ENCODE assay signal across 13 cellular contexts in the genomic region with DNA sequence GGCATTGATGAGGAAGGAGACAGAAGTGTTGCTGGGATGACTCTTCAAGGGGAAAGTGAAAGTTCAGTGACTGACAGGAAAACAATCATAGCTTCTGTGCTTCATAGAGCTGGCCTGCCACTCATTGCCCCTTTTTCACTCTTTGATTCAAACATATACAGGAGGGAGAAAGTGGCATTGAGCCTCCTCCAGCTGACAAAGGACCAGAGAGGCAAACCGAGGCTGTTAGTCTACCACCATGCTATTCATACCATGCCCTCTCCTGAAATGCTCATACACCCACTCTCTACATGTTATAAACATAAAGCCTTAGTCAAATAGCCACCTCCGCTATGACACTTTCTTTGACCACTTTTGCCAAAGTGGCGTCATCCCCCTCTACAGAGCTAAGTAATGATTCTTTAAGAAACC.
A peak's percentile ranks its signal among the peaks of the same experiment; 100 is the strongest.
DNase-seq lines count a peak whose midpoint lies in the region; ATAC-seq and TF ChIP-seq lines count a peak whose summit lies in the region.
"Had no signal": no experiment of that assay in that cellular context is flagged by ENCODE, and none has a peak within 500 bp of the region (broad histone marks: within the 10 kb centered on the region; RNA-seq: fewer than 3 reads in every experiment).

No MANE protein-coding gene starts in this region.

- no peaks in the 10 kb centered on the region for H3K36me3 Mint-ChIP-seq in activated CD4-positive, alpha-beta memory T cell treated with anti-CD3 and anti-CD28 coated beads, Interleukin-2, amount 10 ng/mL, durations not matched to agents 7 days and 5 days (ENCODE audit: low read depth)
- H3K36me3 Mint-ChIP-seq: brain had no signal

- H3K4me3 ChIP-seq in GM12864 (ENCODE audit: low read depth, low read length): peak overlapping the region; percentile 1; the same call in 1 of the 2 replicates
- H3K4me3 ChIP-seq: prostate gland had no signal

- CTCF ChIA-PET in activated CD4-positive, alpha-beta memory T cell treated with anti-CD3 and anti-CD28 coated beads, Interleukin-2, amount 10 ng/mL, durations not matched to agents 7 days and 5 days (lab: Charles Lee): no interaction called here

- no peaks in the 10 kb centered on the region for H3K9me3 Mint-ChIP-seq in activated CD4-positive, alpha-beta memory T cell treated with anti-CD3 and anti-CD28 coated beads, Interleukin-2, amount 10 ng/mL, durations not matched to agents 7 days and 5 days
- H3K9me3 Mint-ChIP-seq: brain had no signal

- in situ Hi-C loops in KBM-7 (cut with MboI; ENCODE audit: low pct_unique_long_range_greater_than_20kb, low sequenced_read_pairs): no loop called here

- DNase-seq in GM12864 (ENCODE audit: low read depth) (no peak), KBM-7 (no peak), foreskin melanocyte (no peak), NCI-H2196 (lab: John Stamatoyannopoulos, UW; ENCODE audit: unreplicated experiment) (no peak)
- DNase-seq in activated CD4-positive, alpha-beta memory T cell treated with anti-CD3 and anti-CD28 coated beads, Interleukin-2, amount 10 ng/mL, durations not matched to agents 7 days and 5 days: no peak
- DNase-seq: left ventricle myocardium superior, NCI-H510A, SK-N-SH had no signal

- no peak overlapping the region for H3K27ac Mint-ChIP-seq in activated CD4-positive, alpha-beta memory T cell treated with anti-CD3 and anti-CD28 coated beads, Interleukin-2, amount 10 ng/mL, durations not matched to agents 7 days and 5 days

- TF ChIP-seq CTCF in GM12864 (IDR thresholded peaks at IDR 0.05; ENCODE audit: low read depth, low read length, missing control alignments): no peak

- no peaks in the 10 kb centered on the region for H3K27me3 Mint-ChIP-seq in activated CD4-positive, alpha-beta memory T cell treated with anti-CD3 and anti-CD28 coated beads, Interleukin-2, amount 10 ng/mL, durations not matched to agents 7 days and 5 days

- H3K4me1 Mint-ChIP-seq in activated CD4-positive, alpha-beta memory T cell treated with anti-CD3 and anti-CD28 coated beads, Interleukin-2, amount 10 ng/mL, durations not matched to agents 7 days and 5 days: no peaks in the 10 kb centered on the region

- ATAC-seq in GM19372 (IDR thresholded peaks at IDR 0.05; ENCODE audit: low read depth, unreplicated experiment) (peak; percentile 60), HG02840 (IDR thresholded peaks at IDR 0.05; ENCODE audit: low FRiP score, unreplicated experiment) (peak; percentile 77), HG03558 (IDR thresholded peaks at IDR 0.05; ENCODE audit: extremely low read depth, unreplicated experiment) (peak; percentile 68)
- ATAC-seq: left ventricle myocardium superior had no signal

- POLR2A ChIA-PET in activated CD4-positive, alpha-beta memory T cell treated with anti-CD3 and anti-CD28 coated beads, Interleukin-2, amount 10 ng/mL, durations not matched to agents 7 days and 5 days (lab: Charles Lee): no interaction called here

- H3K4me3 Mint-ChIP-seq in activated CD4-positive, alpha-beta memory T cell treated with anti-CD3 and anti-CD28 coated beads, Interleukin-2, amount 10 ng/mL, durations not matched to agents 7 days and 5 days: no peak overlapping the region
- H3K4me3 Mint-ChIP-seq: brain had no signal
